Comparison of ENCODE assay signal across 8 cellular contexts in genomic region chrX:41442824-41443560, GRCh38. TPM values are rescaled to one million over a fixed set of nuclear protein-coding genes. Genes with fewer than 3 reads are reported as not detected.
A peak's percentile ranks its signal among the peaks of the same experiment; 100 is the strongest.
DNase-seq lines count a peak whose midpoint lies in the region; ATAC-seq, FAIRE-seq and TF ChIP-seq lines count a peak whose summit lies in the region.

No MANE protein-coding gene starts in this region.

- no peaks in the 10 kb centered on the region for H3K36me3 ChIP-seq in MM.1S (replicated peaks; ENCODE audit: insufficient read depth, low read length)
- H3K36me3 ChIP-seq in endothelial cell of umbilical vein (ENCODE audit: control insufficient read depth in 2 of 2, extremely low read depth in 1 of 2, insufficient read depth in 2 of 2, low read length in 2 of 2), result no peaks in the 10 kb centered on the region
- H3K36me3 ChIP-seq in trophoblast cell (ENCODE audit: control insufficient read depth in 1 of 2, insufficient read depth in 2 of 2, low read length in 2 of 2), result no peaks in the 10 kb centered on the region

- TF ChIP-seq CTCF in MM.1S (IDR thresholded peaks at IDR 0.05; ENCODE audit: low read length), result no peak
- TF ChIP-seq CTCF in endothelial cell of umbilical vein (IDR thresholded peaks at IDR 0.05; ENCODE audit: extremely low read depth in 1 of 2, insufficient read depth in 1 of 2, low read depth in 1 of 2, low read length in 2 of 2), result no peak

- intact Hi-C loops in endothelial cell of umbilical vein (cut with micrococcal nuclease), result loop anchor here (1.0 to 5.0 kb wide), 3 partner anchors 92 to 167 kb away; partner anchors contain the start of gene DDX3X

- peak overlapping the region; percentile 48 for H3K14ac ChIP-seq in trophoblast cell (ENCODE audit: low read length)

- POLR2A ChIA-PET in endothelial cell of umbilical vein (lab: Charles Lee), result no interaction called here

- H3K9me3 ChIP-seq in MM.1S (replicated peaks; ENCODE audit: insufficient read depth, low read length), result no peaks in the 10 kb centered on the region
- H3K9me3 ChIP-seq in endothelial cell of umbilical vein (replicated peaks; ENCODE audit: control insufficient read depth, insufficient read depth, low read length), result no peaks in the 10 kb centered on the region
- no peaks in the 10 kb centered on the region for H3K9me3 ChIP-seq in trophoblast cell (ENCODE audit: insufficient read depth, low read depth, low read length)

- H3K4me3 ChIP-seq in MM.1S (ENCODE audit: low read length) (peak overlapping the region; percentile 63; the same call in 1 of the 2 replicates), endothelial cell of umbilical vein (replicated peaks in 1 of 3; ENCODE audit: insufficient read depth in 1 of 3, low read depth in 1 of 3, low read length in 3 of 3) (peak overlapping the region in 2 of 3 experiments; percentile 7 to 32), trophoblast cell (ENCODE audit: low read depth, low read length) (peak overlapping the region; percentile 40)

- DNase-seq in MM.1S (no peak), endothelial cell of umbilical vein (ENCODE audit: low read depth, low spot score) (no peak), trophoblast cell (no peak), DMS 273 (lab: John Stamatoyannopoulos, UW; ENCODE audit: unreplicated experiment) (no peak), retina (no peak)
- no peak for DNase-seq in activated CD4-positive, alpha-beta T cell treated with anti-CD3 and anti-CD28 coated beads for 48 hours

- H2BK5ac ChIP-seq in trophoblast cell (ENCODE audit: low read depth, low read length, poor library complexity), result peak overlapping the region; percentile 45

- no peaks in the 10 kb centered on the region for H3K79me2 ChIP-seq in MM.1S (ENCODE audit: low read length)
- no peaks in the 10 kb centered on the region for H3K79me2 ChIP-seq in endothelial cell of umbilical vein (ENCODE audit: control insufficient read depth, insufficient read depth, low read length)
- H3K79me2 ChIP-seq in trophoblast cell (ENCODE audit: control insufficient read depth, insufficient read depth, low read length, poor library complexity), result peaks cover 3% of the 10 kb centered on the region

- H4K20me1 ChIP-seq in MM.1S (ENCODE audit: insufficient read depth, low read length) (no peaks in the 10 kb centered on the region), endothelial cell of umbilical vein (replicated peaks; ENCODE audit: control insufficient read depth, extremely low read depth, insufficient read depth, low read length) (no peaks in the 10 kb centered on the region)

- H2AFZ ChIP-seq in MM.1S (ENCODE audit: low read length), result peak overlapping the region; percentile 88
- H2AFZ ChIP-seq in endothelial cell of umbilical vein (ENCODE audit: low read depth, low read length), result peak overlapping the region; percentile 54
- peak overlapping the region; percentile 45 for H2AFZ ChIP-seq in trophoblast cell (ENCODE audit: insufficient read depth, low read length, poor library complexity)

- H3K23ac ChIP-seq in trophoblast cell (ENCODE audit: low read length), result no peak overlapping the region

- peak overlapping the region; percentile 83 for H2BK12ac ChIP-seq in trophoblast cell (ENCODE audit: low read length)

- H3K18ac ChIP-seq in trophoblast cell (ENCODE audit: low read length), result peak overlapping the region; percentile 56

- no TSS peak for BruUV-seq in endothelial cell of umbilical vein (replicated peaks; lab: Mats Ljungman, UMichigan)

- CTCF ChIA-PET in endothelial cell of umbilical vein (lab: Charles Lee), result interaction anchor here (0.8 to 1.5 kb wide), 4 partner anchors 49 to 317 kb away, joined by 3 to 6 read pairs (median 3); no protein-coding TSS in a partner anchor

- H3F3A ChIP-seq in MM.1S (ENCODE audit: insufficient read depth, low read length), result no peaks in the 10 kb centered on the region; the same call in 1 of the 2 replicates

- H4K91ac ChIP-seq in trophoblast cell (ENCODE audit: low read depth, low read length), result peak overlapping the region; percentile 88

- TF ChIP-seq POLR2A in endothelial cell of umbilical vein (IDR thresholded peaks at IDR 0.05; ENCODE audit: low read depth, low read length), result no peak

- dilution Hi-C loops in endothelial cell of umbilical vein (cut with MboI; ENCODE audit: extremely low pct_ligation_motif_present, low sequenced_read_pairs), result no loop called here

- H4K8ac ChIP-seq in trophoblast cell (ENCODE audit: low read depth, low read length), result peak overlapping the region; percentile 71

- H3K4me2 ChIP-seq in MM.1S (ENCODE audit: low read depth, low read length), result peak overlapping the region; percentile 94
- H3K4me2 ChIP-seq in endothelial cell of umbilical vein (ENCODE audit: insufficient read depth, low read length), result peak overlapping the region; percentile 14
- H3K4me2 ChIP-seq in trophoblast cell (ENCODE audit: low read length), result peak overlapping the region; percentile 75

- H3K27ac ChIP-seq in MM.1S (ENCODE audit: low read length), result peak overlapping the region; percentile 81
- no peak overlapping the region for H3K27ac ChIP-seq in endothelial cell of umbilical vein (ENCODE audit: insufficient read depth, low read depth, low read length)
- H3K27ac ChIP-seq in trophoblast cell (ENCODE audit: low read depth, low read length), result peak overlapping the region; percentile 65

- peak overlapping the region; percentile 81 for H4K12ac ChIP-seq in trophoblast cell (ENCODE audit: low read depth, low read length)

- no peaks in the 10 kb centered on the region for H3K9me2 ChIP-seq in MM.1S (replicated peaks; ENCODE audit: insufficient read depth, low read length)

- ATAC-seq in GM18867 (IDR thresholded peaks at IDR 0.05; ENCODE audit: unreplicated experiment) (peak; percentile 1), HG02759 (IDR thresholded peaks at IDR 0.05; ENCODE audit: unreplicated experiment) (no peak)

- FAIRE-seq in endothelial cell of umbilical vein (lab: Jason Lieb, UNC), result no peak

- H3K4me1 ChIP-seq in MM.1S (ENCODE audit: low read length) (peaks cover 7% of the 10 kb centered on the region; the same call in 1 of the 2 replicates), endothelial cell of umbilical vein (ENCODE audit: control insufficient read depth, extremely low read depth, insufficient read depth, low read length) (no peaks in the 10 kb centered on the region), trophoblast cell (ENCODE audit: control insufficient read depth in 1 of 2, insufficient read depth in 2 of 2, low read length in 2 of 2) (peaks cover 11 to 14% of the 10 kb centered on the region in 2 experiments)

- H2AK5ac ChIP-seq in trophoblast cell (ENCODE audit: low read length), result no peak overlapping the region

- H3K27me3 ChIP-seq in MM.1S (replicated peaks; ENCODE audit: insufficient read depth, low read length), result no peaks in the 10 kb centered on the region
- no peaks in the 10 kb centered on the region for H3K27me3 ChIP-seq in endothelial cell of umbilical vein (ENCODE audit: control insufficient read depth in 2 of 2, insufficient read depth in 2 of 2, low read length in 2 of 2)
- H3K27me3 ChIP-seq in trophoblast cell (ENCODE audit: insufficient read depth, low read length), result no peaks in the 10 kb centered on the region

- WGBS in trophoblast cell (ENCODE audit: extremely low coverage, insufficient coverage, insufficient read length), result no CpG with 5 or more reads among the region's 11 CpGs

- H3K9me1 ChIP-seq in endothelial cell of umbilical vein (replicated peaks; ENCODE audit: control insufficient read depth, extremely low read depth, insufficient read depth, low read length), result no peaks in the 10 kb centered on the region

- H3K9ac ChIP-seq in MM.1S (ENCODE audit: low read length) (peak overlapping the region; percentile 67), endothelial cell of umbilical vein (replicated peaks; ENCODE audit: extremely low read depth, insufficient read depth, low read length) (peak overlapping the region; percentile 53), trophoblast cell (ENCODE audit: low read length) (no peak overlapping the region)

- peaks cover 10% of the 10 kb centered on the region for H3K79me1 ChIP-seq in trophoblast cell (ENCODE audit: low read length)

- H2BK120ac ChIP-seq in trophoblast cell (ENCODE audit: insufficient read depth, low read length, poor library complexity), result peak overlapping the region; percentile 77

- H3K4ac ChIP-seq in trophoblast cell (ENCODE audit: low read depth, low read length), result peak overlapping the region; percentile 75

TF ChIP-seq in endothelial cell of umbilical vein, 7 proteins besides CTCF, POLR2A, EP300 and RAD21:
- TF ChIP-seq EZH2 (IDR thresholded peaks at IDR 0.05; ENCODE audit: borderline replicate concordance, low read depth, low read length, severe bottlenecking) (no peak), FOS (IDR thresholded peaks at IDR 0.05; ENCODE audit: borderline replicate concordance, insufficient read depth, low read length) (no peak), JUN (IDR thresholded peaks at IDR 0.05; ENCODE audit: borderline replicate concordance, insufficient read depth, insufficient read length, low read depth) (no peak), MYC (IDR thresholded peaks at IDR 0.05; ENCODE audit: low read depth, low read length) (no peak), POLR2AphosphoS5 (IDR thresholded peaks at IDR 0.05; ENCODE audit: insufficient read depth, low read depth, low read length) (no peak), MAX (IDR thresholded peaks at IDR 0.05; ENCODE audit: insufficient read depth, insufficient read length) (no peak), GATA2 (IDR thresholded peaks at IDR 0.05; ENCODE audit: insufficient read depth, insufficient read length, low read depth, low read length) (no peak)

RNA-seq across cellular contexts. Expression of gene NYX, which starts 4.2 kb away (rescaled TPM):
- total RNA-seq in endothelial cell of umbilical vein, result not detected in 2 replicates
- polyA plus RNA-seq in endothelial cell of umbilical vein, result not detected in 2 replicates
- not detected in 2 replicates for polyA plus RNA-seq in endothelial cell of umbilical vein (2011; cell fraction: cytosol; rRNA removed)
- polyA plus RNA-seq in endothelial cell of umbilical vein (2011; cell fraction: nucleus; rRNA removed), result not detected in 2 replicates
- polyA plus RNA-seq in endothelial cell of umbilical vein (2012), result not detected in 2 replicates
- not detected in 2 replicates for polyA minus RNA-seq in endothelial cell of umbilical vein
- polyA minus RNA-seq in endothelial cell of umbilical vein (2011; cell fraction: cytosol; rRNA and poly(A)+ RNA removed), result not detected
- not detected in 2 replicates for polyA minus RNA-seq in endothelial cell of umbilical vein (2011; cell fraction: nucleus; rRNA and poly(A)+ RNA removed)
- 0.04 TPM in 1 of 2 replicates, not detected in the other for polyA plus RNA-seq in trophoblast cell (2013)

Comparison
In these comparisons a context has a peak if more than half of its experiments do, and no peak if none do; other contexts are left out.
1. H3K4me2 ChIP-seq: peak in every context shown above with its lines; median percentile 94 in MM.1S; 75 in trophoblast cell; 14 in endothelial cell of umbilical vein.